In the genomic region with DNA sequence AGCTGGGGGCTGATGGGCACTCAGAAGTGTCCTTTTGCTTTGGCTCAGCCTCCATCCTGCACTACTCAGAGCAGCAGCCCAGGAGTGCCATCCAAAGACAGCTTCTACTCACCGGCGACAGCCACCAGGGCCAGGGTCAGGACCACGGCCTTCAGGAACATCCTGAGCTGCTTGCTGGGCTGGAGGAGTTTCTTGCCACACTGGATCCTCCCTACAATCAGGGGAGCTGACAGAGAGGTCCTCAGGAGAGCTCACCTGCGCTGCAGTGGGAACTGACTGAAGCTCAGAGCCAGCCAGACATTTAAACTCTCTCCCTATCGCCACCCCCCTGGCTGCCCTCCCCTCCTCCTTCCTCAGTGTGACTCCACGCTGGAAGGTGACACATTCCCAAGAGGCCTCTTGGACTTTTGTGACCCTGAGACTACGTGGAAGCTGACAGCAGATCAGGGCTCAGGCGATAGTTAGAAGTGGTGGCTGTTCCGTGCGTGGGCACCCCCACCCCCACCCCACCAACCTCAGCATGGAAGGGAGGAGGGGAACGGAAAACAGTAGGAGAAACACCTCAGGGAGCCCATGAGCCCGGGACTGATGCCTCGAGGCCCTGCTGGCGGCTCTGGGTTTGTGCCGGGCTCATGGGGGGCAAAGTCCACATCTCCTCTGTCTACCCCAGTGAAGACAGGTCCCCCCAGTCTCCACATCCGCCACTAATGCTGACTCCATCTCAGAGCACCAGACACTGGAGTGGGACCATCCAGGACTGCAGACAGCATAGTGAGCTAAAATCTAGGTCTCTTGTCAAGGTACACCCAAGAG, we compare ENCODE assay signal across 1 cellular context.
TF ChIP-seq lines count a peak whose summit lies in the region.

TSS of gene APOA4 (minus strand) at position 274 of the 813 bp plus-strand sequence. CDS start at position 161, 113 bp downstream.

TF ChIP-seq in H1, 55 proteins besides CTCF, POLR2A, EP300 and RAD21:
- TF ChIP-seq CHD1 (IDR thresholded peaks at IDR 0.05; ENCODE audit: low read depth, low read length) (no peak), GABPA (IDR thresholded peaks at IDR 0.05; ENCODE audit: borderline replicate concordance, insufficient read depth, low read length) (no peak)
